Comparison of ENCODE assay signal across 1 cellular context in the genomic region with DNA sequence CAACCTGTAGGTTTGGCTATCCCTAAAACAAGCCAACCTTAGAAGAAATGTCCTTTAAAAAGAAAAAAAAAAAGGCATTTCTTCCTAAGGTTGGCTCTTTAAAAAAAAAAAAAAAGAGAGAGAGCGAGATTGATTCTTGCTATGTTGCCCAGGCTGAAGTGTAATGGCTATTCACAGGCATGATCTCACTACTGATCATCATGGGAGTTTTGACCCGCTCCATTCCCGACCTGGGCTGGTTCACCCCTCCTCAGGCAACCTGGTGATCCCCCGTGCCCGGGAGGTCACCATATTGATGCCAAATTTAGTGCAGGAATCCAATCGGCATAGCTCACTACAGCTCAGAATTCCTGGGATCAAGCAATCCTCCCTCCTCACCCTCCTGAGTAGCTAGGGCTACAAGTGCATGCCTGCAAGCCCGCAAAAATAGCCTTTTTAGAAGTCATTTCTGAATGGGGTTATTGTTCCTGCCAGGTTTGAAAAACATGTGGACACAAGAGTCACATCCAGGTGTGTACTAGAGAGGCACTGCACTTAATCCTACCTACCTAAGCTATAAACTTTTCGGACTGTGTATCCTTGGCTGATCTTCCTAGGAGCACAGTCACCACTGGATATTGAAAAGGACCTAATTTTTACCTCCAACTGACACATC.
TF ChIP-seq lines count a peak whose summit lies in the region.

No MANE protein-coding gene starts in this region.

TF ChIP-seq in WTC11, 78 proteins besides CTCF, POLR2A, EP300 and RAD21 (continued from another document):
- TF ChIP-seq, protein P1, sequence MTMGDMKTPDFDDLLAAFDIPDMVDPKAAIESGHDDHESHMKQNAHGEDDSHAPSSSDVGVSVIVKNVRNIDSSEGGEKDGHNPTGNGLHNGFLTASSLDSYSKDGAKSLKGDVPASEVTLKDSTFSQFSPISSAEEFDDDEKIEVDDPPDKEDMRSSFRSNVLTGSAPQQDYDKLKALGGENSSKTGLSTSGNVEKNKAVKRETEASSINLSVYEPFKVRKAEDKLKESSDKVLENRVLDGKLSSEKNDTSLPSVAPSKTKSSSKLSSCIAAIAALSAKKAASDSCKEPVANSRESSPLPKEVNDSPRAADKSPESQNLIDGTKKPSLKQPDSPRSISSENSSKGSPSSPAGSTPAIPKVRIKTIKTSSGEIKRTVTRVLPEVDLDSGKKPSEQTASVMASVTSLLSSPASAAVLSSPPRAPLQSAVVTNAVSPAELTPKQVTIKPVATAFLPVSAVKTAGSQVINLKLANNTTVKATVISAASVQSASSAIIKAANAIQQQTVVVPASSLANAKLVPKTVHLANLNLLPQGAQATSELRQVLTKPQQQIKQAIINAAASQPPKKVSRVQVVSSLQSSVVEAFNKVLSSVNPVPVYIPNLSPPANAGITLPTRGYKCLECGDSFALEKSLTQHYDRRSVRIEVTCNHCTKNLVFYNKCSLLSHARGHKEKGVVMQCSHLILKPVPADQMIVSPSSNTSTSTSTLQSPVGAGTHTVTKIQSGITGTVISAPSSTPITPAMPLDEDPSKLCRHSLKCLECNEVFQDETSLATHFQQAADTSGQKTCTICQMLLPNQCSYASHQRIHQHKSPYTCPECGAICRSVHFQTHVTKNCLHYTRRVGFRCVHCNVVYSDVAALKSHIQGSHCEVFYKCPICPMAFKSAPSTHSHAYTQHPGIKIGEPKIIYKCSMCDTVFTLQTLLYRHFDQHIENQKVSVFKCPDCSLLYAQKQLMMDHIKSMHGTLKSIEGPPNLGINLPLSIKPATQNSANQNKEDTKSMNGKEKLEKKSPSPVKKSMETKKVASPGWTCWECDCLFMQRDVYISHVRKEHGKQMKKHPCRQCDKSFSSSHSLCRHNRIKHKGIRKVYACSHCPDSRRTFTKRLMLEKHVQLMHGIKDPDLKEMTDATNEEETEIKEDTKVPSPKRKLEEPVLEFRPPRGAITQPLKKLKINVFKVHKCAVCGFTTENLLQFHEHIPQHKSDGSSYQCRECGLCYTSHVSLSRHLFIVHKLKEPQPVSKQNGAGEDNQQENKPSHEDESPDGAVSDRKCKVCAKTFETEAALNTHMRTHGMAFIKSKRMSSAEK (CRISPR knock-in tag; IDR thresholded peaks at IDR 0.05; ENCODE audit: borderline replicate concordance) = no peak
- no peak for TF ChIP-seq ZNF121 (CRISPR knock-in tag; IDR thresholded peaks at IDR 0.05)
- no peak for TF ChIP-seq ZBTB21 (CRISPR knock-in tag; IDR thresholded peaks at IDR 0.05; ENCODE audit: borderline replicate concordance)
- TF ChIP-seq GABPB1 (CRISPR knock-in tag; IDR thresholded peaks at IDR 0.05) = no peak
